8 cellular contexts compared by ENCODE assay signal in the genomic region with DNA sequence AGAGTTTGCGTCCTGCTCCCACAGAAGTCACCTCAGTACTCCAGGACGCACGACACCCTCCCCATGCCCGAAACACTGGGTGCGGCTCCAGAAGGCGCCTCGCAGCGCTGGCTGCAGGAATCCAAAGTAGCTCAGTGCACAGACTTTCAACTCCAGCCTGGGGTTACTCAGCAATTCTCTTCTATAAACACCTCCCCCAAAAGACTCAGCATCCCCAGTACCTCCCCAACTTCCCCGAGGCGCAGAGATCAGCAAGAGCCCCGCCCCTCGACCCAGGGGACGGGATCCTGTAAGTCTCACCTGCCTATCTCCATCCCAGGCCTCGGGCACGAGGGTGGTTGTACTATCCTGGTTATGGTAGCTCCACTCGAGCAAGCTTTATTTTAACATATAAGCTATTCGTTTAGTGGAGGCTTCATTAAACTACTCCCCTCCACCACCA.
A peak's percentile ranks its signal among the peaks of the same experiment; 100 is the strongest.
DNase-seq lines count a peak whose midpoint lies in the region; ATAC-seq and TF ChIP-seq lines count a peak whose summit lies in the region.

No MANE protein-coding gene starts in this region.

- no peaks in the 10 kb centered on the region for H3K9me3 Mint-ChIP-seq in HFFc6

- peak overlapping the region; percentile 84 for H3K4me3 ChIP-seq in AG04449 (ENCODE audit: low read depth, low read length)

- POLR2A ChIA-PET in AG04449 (lab: Yijun Ruan, JAX) = interaction anchor here (0.7 kb wide), 1 partner anchor 463 kb away, joined by 3 read pairs; no protein-coding TSS in a partner anchor

- TF ChIP-seq CTCF in AG04449 (IDR thresholded peaks at IDR 0.05; ENCODE audit: insufficient read depth, low read length, missing control alignments) = no peak
- no peak for TF ChIP-seq CTCF in HFFc6 (IDR thresholded peaks at IDR 0.05)

- ATAC-seq in GM21717 (IDR thresholded peaks at IDR 0.05; ENCODE audit: unreplicated experiment) (no peak), HG02623 (IDR thresholded peaks at IDR 0.05; ENCODE audit: unreplicated experiment) (no peak)

- peaks cover 19% of the 10 kb centered on the region for H3K4me1 Mint-ChIP-seq in HFFc6 (ENCODE audit: low read depth)

- H3K4me3 Mint-ChIP-seq in HFFc6 = peak overlapping the region; percentile 98

- peak overlapping the region; percentile 95 for H3K27ac Mint-ChIP-seq in HFFc6

- CTCF ChIA-PET in AG04449 (lab: Yijun Ruan, JAX) = interaction anchor here (0.8 to 3.7 kb wide), 10 partner anchors 9 to 466 kb away, joined by 3 to 23 read pairs (median 4); no protein-coding TSS in a partner anchor

- DNase-seq in AG04449 (ENCODE audit: low read depth, low spot score) (no peak), HFFc6 (peak; percentile 61), iPS-NIHi7 (ENCODE audit: extremely low spot score) (peak; percentile 61), posterior cingulate gyrus (no peak), NCI-H1694 treated with DMSO at 0.1 percent for 48 hours (lab: John Stamatoyannopoulos, UW) (no peak)
- DNase-seq in activated naive CD4-positive, alpha-beta T cell treated with anti-CD3 and anti-CD28 coated beads, Interleukin-2, amount 50 U/mL, for 16 hours = peak; percentile 21

- no peaks in the 10 kb centered on the region; the same call in 1 of the 2 replicates for H3K27me3 Mint-ChIP-seq in HFFc6 (ENCODE audit: insufficient read depth)

- peaks cover 6% of the 10 kb centered on the region for H3K36me3 Mint-ChIP-seq in HFFc6 (ENCODE audit: low read depth)

- intact Hi-C loops in posterior cingulate gyrus (cut with DNase I) = no loop called here

Comparison
In these comparisons a context has a peak if more than half of its experiments do, and no peak if none do; other contexts are left out.
1. DNase-seq: peak in HFFc6 (single experiment), activated naive CD4-positive, alpha-beta T cell treated with anti-CD3 and anti-CD28 coated beads, Interleukin-2, amount 50 U/mL, for 16 hours (single experiment) and iPS-NIHi7 (single experiment); none in AG04449 (single experiment), posterior cingulate gyrus (0 of 10) and NCI-H1694 treated with DMSO at 0.1 percent for 48 hours (single experiment).